9 cellular contexts compared by ENCODE assay signal in genomic region chr16:1706386-1707192, GRCh38. TPM values are rescaled to one million over a fixed set of nuclear protein-coding genes. Genes with fewer than 3 reads are reported as not detected.
DNase-seq lines count a peak whose midpoint lies in the region; FAIRE-seq and TF ChIP-seq lines count a peak whose summit lies in the region.
"Had no signal": no experiment of that assay in that cellular context is flagged by ENCODE, and none has a peak within 500 bp of the region (broad histone marks: within the 10 kb centered on the region; RNA-seq: fewer than 3 reads in every experiment).

No MANE protein-coding gene starts in this region.

- peak overlapping the region; percentile 93 for H3K27ac Mint-ChIP-seq in activated T-cell treated with anti-CD3 and anti-CD28 coated beads, Interleukin-2, amount 50 U/mL, for 24 hours

- H3K4me1 Mint-ChIP-seq in activated T-cell treated with anti-CD3 and anti-CD28 coated beads, Interleukin-2, amount 50 U/mL, for 24 hours (ENCODE audit: low read depth): peaks cover 44% of the 10 kb centered on the region

- FAIRE-seq in urothelium cell line (lab: Jason Lieb, UNC): peak; percentile 79
- FAIRE-seq: TTC549 had no signal

- H3K4me3 ChIP-seq in GM23248 (peak overlapping the region; percentile 97), MM.1S (ENCODE audit: low read length) (peak overlapping the region; percentile 97), fibroblast of lung (replicated peaks in 1 of 4; ENCODE audit: control extremely low read depth in 1 of 4, insufficient read depth in 1 of 4, low read depth in 3 of 4, low read length in 4 of 4) (peak overlapping the region; percentile 84 to 98 (median 88)), neuron (ENCODE audit: low read length) (peak overlapping the region; percentile 94)

- in situ Hi-C loops in GM23248 (cut with MboI): no loop called here

- H3K4me1 ChIP-seq in GM23248 (ENCODE audit: insufficient read depth) (peaks cover 26% of the 10 kb centered on the region), MM.1S (ENCODE audit: low read length) (peaks cover 7% of the 10 kb centered on the region; the same call in 1 of the 2 replicates), fibroblast of lung (ENCODE audit: control insufficient read depth, extremely low read depth, insufficient read depth, low read length) (peaks cover 5% of the 10 kb centered on the region), neuron (ENCODE audit: insufficient read depth, low read length) (peaks cover 21% of the 10 kb centered on the region)

- H3K36me3 Mint-ChIP-seq in activated T-cell treated with anti-CD3 and anti-CD28 coated beads, Interleukin-2, amount 50 U/mL, for 24 hours (ENCODE audit: low read depth): peaks cover 61% of the 10 kb centered on the region

- H3K36me3 ChIP-seq in GM23248 (ENCODE audit: low read depth) (no peaks in the 10 kb centered on the region), MM.1S (replicated peaks; ENCODE audit: insufficient read depth, low read length) (no peaks in the 10 kb centered on the region; the same call in 1 of the 2 replicates), fibroblast of lung (ENCODE audit: control insufficient read depth, insufficient read depth, low read length) (peaks cover 2% of the 10 kb centered on the region), neuron (ENCODE audit: insufficient read depth, low read length) (peaks cover 10% of the 10 kb centered on the region)

- no peaks in the 10 kb centered on the region for H3K9me3 ChIP-seq in GM23248 (ENCODE audit: low read depth)
- no peaks in the 10 kb centered on the region for H3K9me3 ChIP-seq in MM.1S (replicated peaks; ENCODE audit: insufficient read depth, low read length)
- H3K9me3 ChIP-seq in fibroblast of lung (ENCODE audit: control insufficient read depth, insufficient read depth, low read depth, low read length): no peaks in the 10 kb centered on the region
- H3K9me3 ChIP-seq in neuron (ENCODE audit: low read length): no peaks in the 10 kb centered on the region

- H3K27ac ChIP-seq in GM23248: peak overlapping the region; percentile 86
- H3K27ac ChIP-seq in MM.1S (ENCODE audit: low read length): peak overlapping the region; percentile 42; the same call in 1 of the 2 replicates
- H3K27ac ChIP-seq in fibroblast of lung (ENCODE audit: insufficient read depth, low read length): peak overlapping the region; percentile 82

- H3K79me2 ChIP-seq in GM23248 (ENCODE audit: insufficient read depth): peaks cover 54% of the 10 kb centered on the region
- H3K79me2 ChIP-seq in MM.1S (ENCODE audit: low read length): peaks cover 53% of the 10 kb centered on the region
- peaks cover 52% of the 10 kb centered on the region for H3K79me2 ChIP-seq in fibroblast of lung (ENCODE audit: control insufficient read depth, insufficient read depth, low read length)

- H3K4me2 ChIP-seq in GM23248 (ENCODE audit: unreplicated experiment) (peak overlapping the region; percentile 99), MM.1S (ENCODE audit: low read depth, low read length) (peak overlapping the region; percentile 91), fibroblast of lung (ENCODE audit: extremely low read depth, insufficient read depth, low read length) (peak overlapping the region; percentile 99)

- H2AFZ ChIP-seq in GM23248: peak overlapping the region; percentile 76
- H2AFZ ChIP-seq in MM.1S (ENCODE audit: low read length): peak overlapping the region; percentile 95
- peak overlapping the region; percentile 95 for H2AFZ ChIP-seq in fibroblast of lung (ENCODE audit: low read length)
- no peak overlapping the region for H2AFZ ChIP-seq in neuron (ENCODE audit: low read depth, low read length)

- WGBS in GM23248 (ENCODE audit: low coverage in 1 of 2, low lambda C conversion rate in 2 of 2, missing lambda C conversion rate in 2 of 2), 2 experiments: 1 to 4% methylated on average over 24 to 42 of the region's 62 CpGs

- peaks cover 30% of the 10 kb centered on the region for H3F3A ChIP-seq in GM23248 (ENCODE audit: insufficient read depth)
- peaks cover 9% of the 10 kb centered on the region for H3F3A ChIP-seq in MM.1S (ENCODE audit: insufficient read depth, low read length)

- TF ChIP-seq CTCF in MM.1S (IDR thresholded peaks at IDR 0.05; ENCODE audit: low read length) (no peak), fibroblast of lung (conservative IDR thresholded peaks at IDR 0.05 in 1 of 2, IDR thresholded peaks at IDR 0.05 in 1 of 2; ENCODE audit: low read depth in 1 of 2, low read length in 2 of 2) (no peak)

- DNase-seq in EH (ENCODE audit: low read depth) (peak; percentile 34), GM23248 (peak; percentile 73), MM.1S (no peak), fibroblast of lung (ENCODE audit: low read depth in 2 of 2) (peak; percentile 32 to 40), urothelium cell line (ENCODE audit: low spot score) (no peak), NK-92 (lab: John Stamatoyannopoulos, UW; ENCODE audit: unreplicated experiment) (no peak)
- DNase-seq in activated T-cell treated with anti-CD3 and anti-CD28 coated beads, Interleukin-2, amount 50 U/mL, for 24 hours: peak; percentile 61

- no peaks in the 10 kb centered on the region for H3K27me3 Mint-ChIP-seq in activated T-cell treated with anti-CD3 and anti-CD28 coated beads, Interleukin-2, amount 50 U/mL, for 24 hours

- H3K27me3 ChIP-seq in GM23248 (replicated peaks; ENCODE audit: insufficient read depth) (no peaks in the 10 kb centered on the region), MM.1S (replicated peaks; ENCODE audit: insufficient read depth, low read length) (no peaks in the 10 kb centered on the region), fibroblast of lung (ENCODE audit: control insufficient read depth, insufficient read depth, low read length) (no peaks in the 10 kb centered on the region), neuron (ENCODE audit: insufficient read depth, low read length) (no peaks in the 10 kb centered on the region)

- H3K9ac ChIP-seq in GM23248 (peak overlapping the region; percentile 95), MM.1S (ENCODE audit: low read length) (peak overlapping the region; percentile 81), fibroblast of lung (ENCODE audit: insufficient read depth, low read length) (peak overlapping the region; percentile 84)

- H3K4me3 Mint-ChIP-seq in activated T-cell treated with anti-CD3 and anti-CD28 coated beads, Interleukin-2, amount 50 U/mL, for 24 hours: peak overlapping the region; percentile 99

- H3K9me2 ChIP-seq in GM23248 (ENCODE audit: insufficient read depth): no peaks in the 10 kb centered on the region
- H3K9me2 ChIP-seq in MM.1S (replicated peaks; ENCODE audit: insufficient read depth, low read length): no peaks in the 10 kb centered on the region

- H3K9me3 Mint-ChIP-seq in activated T-cell treated with anti-CD3 and anti-CD28 coated beads, Interleukin-2, amount 50 U/mL, for 24 hours: no peaks in the 10 kb centered on the region

- H4K20me1 ChIP-seq in GM23248 (ENCODE audit: insufficient read depth): peaks cover 3% of the 10 kb centered on the region
- H4K20me1 ChIP-seq in MM.1S (ENCODE audit: insufficient read depth, low read length): no peaks in the 10 kb centered on the region
- H4K20me1 ChIP-seq in fibroblast of lung (ENCODE audit: control insufficient read depth, extremely low read depth, insufficient read depth, low read length): no peaks in the 10 kb centered on the region

RNA-seq across cellular contexts. Expression of gene MAPK8IP3, which starts 0.6 kb away (rescaled TPM):
- 28.3 and 58.9 TPM in 2 replicates for total RNA-seq in GM23248 (2014; rRNA removed; shearing (Covaris generic))
- 9.1 and 10.0 TPM in 2 replicates for polyA plus RNA-seq in GM23248 (2016; fragmentation: Nextera tagmentation; extraction: Ambion mirVana)
- 24.1 and 36.3 TPM in 2 replicates for total RNA-seq in fibroblast of lung
- polyA plus RNA-seq in fibroblast of lung: 7.9 and 9.4 TPM in 2 replicates
- 15.2 and 16.4 TPM in 2 replicates for polyA plus RNA-seq in fibroblast of lung (2012)
- 6.8 and 34.6 TPM in 2 replicates for polyA minus RNA-seq in fibroblast of lung (ENCODE audit: low replicate concordance)

RNA-seq across cellular contexts. Expression of gene JPT2, which starts 28.5 kb away (rescaled TPM):
- 51.8 and 55.9 TPM in 2 replicates for total RNA-seq in GM23248 (2014; rRNA removed; shearing (Covaris generic))
- polyA plus RNA-seq in GM23248 (2016; fragmentation: Nextera tagmentation; extraction: Ambion mirVana): 6.5 and 8.0 TPM in 2 replicates
- 15.5 and 22.9 TPM in 2 replicates for total RNA-seq in fibroblast of lung
- polyA plus RNA-seq in fibroblast of lung: 41.2 and 55.2 TPM in 2 replicates
- polyA plus RNA-seq in fibroblast of lung (2012): 35.3 and 45.9 TPM in 2 replicates
- 15.7 and 16.3 TPM in 2 replicates for polyA minus RNA-seq in fibroblast of lung (ENCODE audit: low replicate concordance)

Comparison
In these comparisons a context has a peak if more than half of its experiments do, and no peak if none do; other contexts are left out.
1. DNase-seq: peak in EH (single experiment), GM23248 (single experiment), activated T-cell treated with anti-CD3 and anti-CD28 coated beads, Interleukin-2, amount 50 U/mL, for 24 hours (single experiment) and fibroblast of lung (2 of 2); none in MM.1S (single experiment), urothelium cell line (single experiment) and NK-92 (single experiment).
2. Peak in every context shown above with its lines, with median percentiles within 50 percentile points of each other: H3K27ac ChIP-seq, H3K4me2 ChIP-seq, H3K4me3 ChIP-seq and H3K9ac ChIP-seq.